Comparison of ENCODE assay signal across 14 cellular contexts in the genomic region with DNA sequence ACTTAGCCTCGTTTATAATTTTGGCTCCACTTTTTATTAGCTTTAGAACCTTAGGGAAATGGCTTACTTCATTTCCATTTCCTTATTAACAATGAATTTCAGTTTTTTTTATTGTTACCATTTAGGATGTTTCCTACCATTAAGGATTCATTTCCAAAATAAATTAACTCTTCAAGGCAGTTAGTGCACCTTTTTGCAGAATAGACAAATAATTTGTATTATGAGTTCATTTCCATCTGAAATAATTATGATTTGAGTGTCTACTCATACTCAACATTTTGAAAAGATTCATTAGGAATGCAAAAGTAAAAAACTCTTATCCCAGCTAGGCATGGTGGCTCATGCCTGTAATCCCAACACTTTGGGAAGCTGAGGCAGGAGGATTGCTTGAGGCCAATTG. TPM values are rescaled to one million over a fixed set of nuclear protein-coding genes. Genes with fewer than 3 reads are reported as not detected.
DNase-seq lines count a peak whose midpoint lies in the region; ATAC-seq, FAIRE-seq and TF ChIP-seq lines count a peak whose summit lies in the region.
"Had no signal": no experiment of that assay in that cellular context is flagged by ENCODE, and none has a peak within 500 bp of the region (broad histone marks: within the 10 kb centered on the region; RNA-seq: fewer than 3 reads in every experiment).

No MANE protein-coding gene starts in this region.

- DNase-seq in activated CD4-positive, alpha-beta T cell treated with anti-CD3 and anti-CD28 coated beads, Interleukin-2, amount 10 ng/mL, durations not matched to agents 7 days and 5 days, result no peak
- DNase-seq in activated CD4-positive, alpha-beta T cell treated with anti-CD3 and anti-CD28 coated beads for 36 hours, result no peak
- no peak for DNase-seq in Panc1 (ENCODE audit: low read depth, low spot score)
- DNase-seq in endothelial cell of umbilical vein (ENCODE audit: low read depth, low spot score), result peak; percentile 28
- no peak for DNase-seq in stimulated activated naive CD8-positive, alpha-beta T cell treated with anti-CD3 and anti-CD28 coated beads, Interleukin-15, amount 100 ng/mL, for 72 hours
- no peak for DNase-seq in NCI-H1092 treated with DMSO at 0.1 percent for 48 hours (lab: John Stamatoyannopoulos, UW)
- DNase-seq in H7, result no peak
- no peak for DNase-seq in NCI-H146 treated with DMSO at 0.1 percent for 48 hours (lab: John Stamatoyannopoulos, UW; ENCODE audit: unreplicated experiment)
- DNase-seq: activated CD8-positive, alpha-beta memory T cell treated with anti-CD3 and anti-CD28 coated beads, Interleukin-2, amount 10 ng/mL, durations not matched to agents 7 days and 5 days; adrenal gland; NCI-H1105 treated with DMSO at 0.1 percent for 48 hours; NCI-H510A; T-helper 9 cell had no signal

- H3K9me3 Mint-ChIP-seq in activated CD4-positive, alpha-beta T cell treated with anti-CD3 and anti-CD28 coated beads, Interleukin-2, amount 10 ng/mL, durations not matched to agents 7 days and 5 days, result peaks cover 20% of the 10 kb centered on the region
- peaks cover 12% of the 10 kb centered on the region for H3K9me3 Mint-ChIP-seq in activated CD4-positive, alpha-beta T cell treated with anti-CD3 and anti-CD28 coated beads for 36 hours (ENCODE audit: low read depth)
- H3K9me3 Mint-ChIP-seq in stimulated activated naive CD8-positive, alpha-beta T cell treated with anti-CD3 and anti-CD28 coated beads, Interleukin-15, amount 100 ng/mL, for 72 hours, result peaks cover 14 to 19% of the 10 kb centered on the region in 2 donors

- TF ChIP-seq CTCF in Panc1 (IDR thresholded peaks at IDR 0.05) (no peak), endothelial cell of umbilical vein (IDR thresholded peaks at IDR 0.05; ENCODE audit: extremely low read depth in 1 of 2, insufficient read depth in 1 of 2, low read depth in 1 of 2, low read length in 2 of 2) (no peak)

- H3K4me1 ChIP-seq in Panc1 (ENCODE audit: control insufficient read depth, insufficient read depth, low read length) (peaks cover 13% of the 10 kb centered on the region), endothelial cell of umbilical vein (ENCODE audit: control insufficient read depth, extremely low read depth, insufficient read depth, low read length) (peaks cover 41% of the 10 kb centered on the region)

- no peaks in the 10 kb centered on the region for H3K9me1 ChIP-seq in endothelial cell of umbilical vein (replicated peaks; ENCODE audit: control insufficient read depth, extremely low read depth, insufficient read depth, low read length)

- H3K27me3 ChIP-seq in Panc1 (ENCODE audit: control insufficient read depth, insufficient read depth, low read length), result no peaks in the 10 kb centered on the region
- H3K27me3 ChIP-seq in endothelial cell of umbilical vein (ENCODE audit: control insufficient read depth in 2 of 2, insufficient read depth in 2 of 2, low read length in 2 of 2), result no peaks in the 10 kb centered on the region
- no peaks in the 10 kb centered on the region for H3K27me3 ChIP-seq in H7 (ENCODE audit: control insufficient read depth, insufficient read depth, low read length)
- H3K27me3 ChIP-seq: adrenal gland had no signal

- no peak overlapping the region for H3K9ac ChIP-seq in endothelial cell of umbilical vein (replicated peaks; ENCODE audit: extremely low read depth, insufficient read depth, low read length)

- no peaks in the 10 kb centered on the region for H3K27me3 Mint-ChIP-seq in activated CD4-positive, alpha-beta T cell treated with anti-CD3 and anti-CD28 coated beads, Interleukin-2, amount 10 ng/mL, durations not matched to agents 7 days and 5 days
- no peaks in the 10 kb centered on the region for H3K27me3 Mint-ChIP-seq in activated CD4-positive, alpha-beta T cell treated with anti-CD3 and anti-CD28 coated beads for 36 hours
- no peaks in the 10 kb centered on the region for H3K27me3 Mint-ChIP-seq in stimulated activated naive CD8-positive, alpha-beta T cell treated with anti-CD3 and anti-CD28 coated beads, Interleukin-15, amount 100 ng/mL, for 72 hours
- H3K27me3 Mint-ChIP-seq: activated CD8-positive, alpha-beta memory T cell treated with anti-CD3 and anti-CD28 coated beads, Interleukin-2, amount 10 ng/mL, durations not matched to agents 7 days and 5 days; dendritic cell treated with granulocyte-macrophage colony-stimulating factor and Interleukin-4, amounts not matched to agents 40 ng/mL and 50 ng/mL, for 4 days had no signal

- CTCF ChIA-PET in activated CD4-positive, alpha-beta T cell treated with anti-CD3 and anti-CD28 coated beads, Interleukin-2, amount 10 ng/mL, durations not matched to agents 7 days and 5 days (lab: Charles Lee), result no interaction called here
- CTCF ChIA-PET in activated CD4-positive, alpha-beta T cell treated with anti-CD3 and anti-CD28 coated beads for 36 hours (lab: Charles Lee), result interaction anchor here (1.3 to 3.4 kb wide), 2 partner anchors 11 to 30 kb away, joined by 3 to 20 read pairs; no protein-coding TSS in a partner anchor
- CTCF ChIA-PET in Panc1 (lab: Charles Lee) (no interaction called here), endothelial cell of umbilical vein (lab: Charles Lee) (interaction anchor here (2.9 kb wide), 1 partner anchor 12 kb away, joined by 20 read pairs; no protein-coding TSS in a partner anchor)

- ATAC-seq in activated CD4-positive, alpha-beta T cell treated with anti-CD3 and anti-CD28 coated beads for 36 hours, result no peak
- no peak for ATAC-seq in Panc1
- no peak for ATAC-seq in stimulated activated naive CD8-positive, alpha-beta T cell treated with anti-CD3 and anti-CD28 coated beads, Interleukin-15, amount 100 ng/mL, for 72 hours

- H4K20me1 ChIP-seq in endothelial cell of umbilical vein (replicated peaks; ENCODE audit: control insufficient read depth, extremely low read depth, insufficient read depth, low read length), result no peaks in the 10 kb centered on the region

- dilution Hi-C loops in endothelial cell of umbilical vein (cut with MboI; ENCODE audit: extremely low pct_ligation_motif_present, low sequenced_read_pairs), result no loop called here

- no peak for TF ChIP-seq POLR2A in endothelial cell of umbilical vein (IDR thresholded peaks at IDR 0.05; ENCODE audit: low read depth, low read length)

- H3K36me3 ChIP-seq in Panc1 (ENCODE audit: control insufficient read depth, insufficient read depth, low read length) (no peaks in the 10 kb centered on the region), endothelial cell of umbilical vein (ENCODE audit: control insufficient read depth in 2 of 2, extremely low read depth in 1 of 2, insufficient read depth in 2 of 2, low read length in 2 of 2) (no peaks in the 10 kb centered on the region), H7 (replicated peaks; ENCODE audit: control insufficient read depth, insufficient read depth, low read length) (peaks cover 2% of the 10 kb centered on the region)
- H3K36me3 ChIP-seq: adrenal gland had no signal

- peaks cover 88% of the 10 kb centered on the region for H3K79me2 ChIP-seq in endothelial cell of umbilical vein (ENCODE audit: control insufficient read depth, insufficient read depth, low read length)

- POLR2A ChIA-PET in activated CD4-positive, alpha-beta T cell treated with anti-CD3 and anti-CD28 coated beads, Interleukin-2, amount 10 ng/mL, durations not matched to agents 7 days and 5 days (lab: Charles Lee), result no interaction called here
- POLR2A ChIA-PET in activated CD4-positive, alpha-beta T cell treated with anti-CD3 and anti-CD28 coated beads for 36 hours (lab: Charles Lee), result no interaction called here
- POLR2A ChIA-PET in Panc1 (lab: Charles Lee) (no interaction called here), endothelial cell of umbilical vein (lab: Charles Lee) (interaction anchor here (0.7 kb wide), 1 partner anchor 10 kb away, joined by 4 read pairs; no protein-coding TSS in a partner anchor)

- H3K36me3 Mint-ChIP-seq in activated CD4-positive, alpha-beta T cell treated with anti-CD3 and anti-CD28 coated beads, Interleukin-2, amount 10 ng/mL, durations not matched to agents 7 days and 5 days (ENCODE audit: low read depth), result peaks cover 36% of the 10 kb centered on the region
- peaks cover 29% of the 10 kb centered on the region for H3K36me3 Mint-ChIP-seq in activated CD4-positive, alpha-beta T cell treated with anti-CD3 and anti-CD28 coated beads for 36 hours (ENCODE audit: low read depth)

- in situ Hi-C loops in Panc1 (cut with HindIII; ENCODE audit: low pct_unique_long_range_greater_than_20kb, low sequenced_read_pairs), result no loop called here

- intact Hi-C loops in activated CD4-positive, alpha-beta T cell treated with anti-CD3 and anti-CD28 coated beads for 36 hours (cut with DNase I, micrococcal nuclease), result no loop called here
- intact Hi-C loops in Panc1 (cut with micrococcal nuclease; ENCODE audit: unreplicated experiment) (no loop called here), endothelial cell of umbilical vein (cut with micrococcal nuclease) (loop anchor here (10.0 kb wide), 1 partner anchor 438 kb away; a partner anchor contains a TSS)

- no peak overlapping the region for H3K4me3 ChIP-seq in Panc1 (ENCODE audit: low read depth in 2 of 2, low read length in 2 of 2)
- H3K4me3 ChIP-seq in endothelial cell of umbilical vein (replicated peaks in 1 of 3; ENCODE audit: insufficient read depth in 1 of 3, low read depth in 1 of 3, low read length in 3 of 3), result no peak overlapping the region
- H3K4me3 ChIP-seq in H7 (ENCODE audit: insufficient read depth, low read depth, low read length), result no peak overlapping the region

- H3K27ac ChIP-seq in Panc1 (ENCODE audit: low read length), result peak overlapping the region; percentile 7; the same call in 1 of the 2 replicates
- peak overlapping the region; percentile 86 for H3K27ac ChIP-seq in endothelial cell of umbilical vein (ENCODE audit: insufficient read depth, low read depth, low read length)

- BruUV-seq in Panc1 (replicated peaks; lab: Mats Ljungman, UMichigan), result no TSS peak
- no TSS peak for BruUV-seq in endothelial cell of umbilical vein (replicated peaks; lab: Mats Ljungman, UMichigan)

- no peak for FAIRE-seq in endothelial cell of umbilical vein (lab: Jason Lieb, UNC)

- peaks cover 52% of the 10 kb centered on the region for H3K4me1 Mint-ChIP-seq in activated CD4-positive, alpha-beta T cell treated with anti-CD3 and anti-CD28 coated beads, Interleukin-2, amount 10 ng/mL, durations not matched to agents 7 days and 5 days
- peaks cover 52% of the 10 kb centered on the region for H3K4me1 Mint-ChIP-seq in activated CD4-positive, alpha-beta T cell treated with anti-CD3 and anti-CD28 coated beads for 36 hours
- peaks cover 37% of the 10 kb centered on the region for H3K4me1 Mint-ChIP-seq in stimulated activated naive CD8-positive, alpha-beta T cell treated with anti-CD3 and anti-CD28 coated beads, Interleukin-15, amount 100 ng/mL, for 72 hours

- no peak overlapping the region for H2AFZ ChIP-seq in endothelial cell of umbilical vein (ENCODE audit: low read depth, low read length)

- no peak overlapping the region for H3K4me3 Mint-ChIP-seq in activated CD4-positive, alpha-beta T cell treated with anti-CD3 and anti-CD28 coated beads, Interleukin-2, amount 10 ng/mL, durations not matched to agents 7 days and 5 days
- no peak overlapping the region for H3K4me3 Mint-ChIP-seq in activated CD4-positive, alpha-beta T cell treated with anti-CD3 and anti-CD28 coated beads for 36 hours
- peak overlapping the region; percentile 30 to 66 for H3K4me3 Mint-ChIP-seq in stimulated activated naive CD8-positive, alpha-beta T cell treated with anti-CD3 and anti-CD28 coated beads, Interleukin-15, amount 100 ng/mL, for 72 hours

- peaks cover 19% of the 10 kb centered on the region for H3K9me3 ChIP-seq in Panc1 (ENCODE audit: control insufficient read depth, insufficient read depth, low read depth, low read length)
- no peaks in the 10 kb centered on the region for H3K9me3 ChIP-seq in endothelial cell of umbilical vein (replicated peaks; ENCODE audit: control insufficient read depth, insufficient read depth, low read length)

- peak overlapping the region; percentile 77 for H3K27ac Mint-ChIP-seq in activated CD4-positive, alpha-beta T cell treated with anti-CD3 and anti-CD28 coated beads, Interleukin-2, amount 10 ng/mL, durations not matched to agents 7 days and 5 days
- H3K27ac Mint-ChIP-seq in activated CD4-positive, alpha-beta T cell treated with anti-CD3 and anti-CD28 coated beads for 36 hours, result no peak overlapping the region
- no peak overlapping the region for H3K27ac Mint-ChIP-seq in stimulated activated naive CD8-positive, alpha-beta T cell treated with anti-CD3 and anti-CD28 coated beads, Interleukin-15, amount 100 ng/mL, for 72 hours

- H3K4me2 ChIP-seq in endothelial cell of umbilical vein (ENCODE audit: insufficient read depth, low read length), result peak overlapping the region; percentile 98

RNA-seq across cellular contexts. Expression of a gene that starts 28.7 kb away (rescaled TPM):
- total RNA-seq in activated CD4-positive, alpha-beta T cell treated with anti-CD3 and anti-CD28 coated beads, Interleukin-2, amount 10 ng/mL, durations not matched to agents 7 days and 5 days, result 10 to 100 TPM; 60.0 to 68.4 TPM
- total RNA-seq in activated CD4-positive, alpha-beta T cell treated with anti-CD3 and anti-CD28 coated beads for 36 hours, result 10 to 100 TPM; 42.3 to 49.5 TPM
- 26.9 TPM for total RNA-seq in Panc1 (2021; ENCODE audit: unreplicated experiment)
- 6.8 TPM for polyA plus RNA-seq in Panc1 (2012; ENCODE audit: insufficient read length)
- total RNA-seq in endothelial cell of umbilical vein, result 23.8 and 24.6 TPM in 2 replicates
- polyA plus RNA-seq in endothelial cell of umbilical vein, result 4.3 and 5.5 TPM in 2 replicates
- polyA plus RNA-seq in endothelial cell of umbilical vein (2011; cell fraction: cytosol; rRNA removed), result 7.1 and 7.4 TPM in 2 replicates
- polyA plus RNA-seq in endothelial cell of umbilical vein (2011; cell fraction: nucleus; rRNA removed), result 13.8 and 14.9 TPM in 2 replicates
- 12.8 and 14.3 TPM in 2 replicates for polyA plus RNA-seq in endothelial cell of umbilical vein (2012)
- 19.7 and 23.1 TPM in 2 replicates for polyA minus RNA-seq in endothelial cell of umbilical vein
- polyA minus RNA-seq in endothelial cell of umbilical vein (2011; cell fraction: cytosol; rRNA and poly(A)+ RNA removed), result 15.3 TPM
- polyA minus RNA-seq in endothelial cell of umbilical vein (2011; cell fraction: nucleus; rRNA and poly(A)+ RNA removed), result 22.9 and 27.8 TPM in 2 replicates
- 25.7 and 26.9 TPM in 2 replicates for total RNA-seq in H7 (2014; rRNA removed; shearing (Covaris generic))

Comparison
In these comparisons a context has a peak if more than half of its experiments do, and no peak if none do; other contexts are left out.
1. CTCF ChIA-PET loops: an anchor here in activated CD4-positive, alpha-beta T cell treated with anti-CD3 and anti-CD28 coated beads for 36 hours (1.3 to 3.4 kb wide) and endothelial cell of umbilical vein (2.9 kb wide); none called in activated CD4-positive, alpha-beta T cell treated with anti-CD3 and anti-CD28 coated beads, Interleukin-2, amount 10 ng/mL, durations not matched to agents 7 days and 5 days and Panc1.
2. H3K4me3 Mint-ChIP-seq: peak in stimulated activated naive CD8-positive, alpha-beta T cell treated with anti-CD3 and anti-CD28 coated beads, Interleukin-15, amount 100 ng/mL, for 72 hours (2 of 2); none in activated CD4-positive, alpha-beta T cell treated with anti-CD3 and anti-CD28 coated beads, Interleukin-2, amount 10 ng/mL, durations not matched to agents 7 days and 5 days (single experiment) and activated CD4-positive, alpha-beta T cell treated with anti-CD3 and anti-CD28 coated beads for 36 hours (single experiment).